Comparison of ENCODE assay signal across 1 cellular context in genomic region chr7:151519765-151520418, GRCh38.
A peak's percentile ranks its signal among the peaks of the same experiment; 100 is the strongest.
TF ChIP-seq lines count a peak whose summit lies in the region.

RHEB (minus strand) TSS chr7:151519895; CDS start chr7:151519511, 384 bp downstream.

TF ChIP-seq in H1, 55 proteins besides CTCF, POLR2A, EP300 and RAD21 (continued from another document):
- TF ChIP-seq SAP30 (IDR thresholded peaks at IDR 0.05; ENCODE audit: insufficient read depth, insufficient replicate concordance, low read length) (no peak), EZH2 (IDR thresholded peaks at IDR 0.05; ENCODE audit: low read depth, low read length, severe bottlenecking) (no peak), SIN3A (conservative IDR thresholded peaks at IDR 0.05 in 1 of 2, IDR thresholded peaks at IDR 0.05 in 1 of 2; ENCODE audit: low read depth in 1 of 2, low read length in 2 of 2) (peak in 1 of 2 experiments; percentile 55; a peak in 1 of 4 replicates), JUND (IDR thresholded peaks at IDR 0.05; ENCODE audit: low read length) (no peak), POLR2AphosphoS5 (IDR thresholded peaks at IDR 0.05; ENCODE audit: low read depth, low read length) (no peak), SP4 (IDR thresholded peaks at IDR 0.05; ENCODE audit: low read length) (no peak; the same call in 1 of the 2 replicates), TEAD4 (IDR thresholded peaks at IDR 0.05; ENCODE audit: low read depth, low read length) (0 out of 2 replicates have a peak, but pooled peaks have one; percentile 8), HDAC2 (IDR thresholded peaks at IDR 0.05; ENCODE audit: borderline replicate concordance in 1 of 2, low read depth in 2 of 2, low read length in 2 of 2) (no peak), PHF8 (conservative IDR thresholded peaks at IDR 0.05; ENCODE audit: low read depth, low read length) (no peak; the same call in 1 of the 2 replicates), KDM4A (IDR thresholded peaks at IDR 0.05; ENCODE audit: low read depth, low read length, severe bottlenecking) (no peak), TBP (IDR thresholded peaks at IDR 0.05; ENCODE audit: low read depth, low read length) (peak; percentile 19; the same call in 1 of the 2 replicates), SIX5 (IDR thresholded peaks at IDR 0.05; ENCODE audit: low read depth, low read length) (no peak), POU5F1 (IDR thresholded peaks at IDR 0.05; ENCODE audit: low read depth, low read length) (no peak), SP2 (IDR thresholded peaks at IDR 0.05; ENCODE audit: low read length) (no peak), NANOG (IDR thresholded peaks at IDR 0.05; ENCODE audit: insufficient read depth, low read depth, low read length, poor library complexity, severe bottlenecking) (peak; percentile 38), CREB1 (IDR thresholded peaks at IDR 0.05) (peak; percentile 91), TAF1 (IDR thresholded peaks at IDR 0.05; ENCODE audit: low read depth, low read length) (no peak; the same call in 1 of the 2 replicates), KDM5A (IDR thresholded peaks at IDR 0.05; ENCODE audit: low read length) (no peak), MAFK (IDR thresholded peaks at IDR 0.05; ENCODE audit: low read depth, low read length) (peak; percentile 60; the same call in 1 of the 2 replicates), ZNF274 (IDR thresholded peaks at IDR 0.05; ENCODE audit: borderline replicate concordance, extremely low read depth, low read length) (no peak), CBX5 (IDR thresholded peaks at IDR 0.05; ENCODE audit: low read depth, low read length) (no peak), ASH2L (IDR thresholded peaks at IDR 0.05; ENCODE audit: low read length) (no peak), ATF3 (IDR thresholded peaks at IDR 0.05; ENCODE audit: insufficient read depth, low read depth, low read length) (no peak), KDM1A (IDR thresholded peaks at IDR 0.05; ENCODE audit: borderline replicate concordance, low read length) (peak; percentile 88), MAX (IDR thresholded peaks at IDR 0.05) (peak; percentile 95), TCF12 (IDR thresholded peaks at IDR 0.05; ENCODE audit: low read depth, low read length) (no peak), RNF2 (IDR thresholded peaks at IDR 0.05; ENCODE audit: borderline replicate concordance, low read depth, low read length, missing control alignments, poor library complexity, severe bottlenecking) (no peak), RFX5 (IDR thresholded peaks at IDR 0.05; ENCODE audit: borderline replicate concordance, low read depth, low read length) (no peak), YY1 (IDR thresholded peaks at IDR 0.05; ENCODE audit: low read depth, low read length) (no peak)
- TF ChIP-seq, protein P1, sequence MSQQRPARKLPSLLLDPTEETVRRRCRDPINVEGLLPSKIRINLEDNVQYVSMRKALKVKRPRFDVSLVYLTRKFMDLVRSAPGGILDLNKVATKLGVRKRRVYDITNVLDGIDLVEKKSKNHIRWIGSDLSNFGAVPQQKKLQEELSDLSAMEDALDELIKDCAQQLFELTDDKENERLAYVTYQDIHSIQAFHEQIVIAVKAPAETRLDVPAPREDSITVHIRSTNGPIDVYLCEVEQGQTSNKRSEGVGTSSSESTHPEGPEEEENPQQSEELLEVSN (IDR thresholded peaks at IDR 0.05), result peak; percentile 98
